ENCODE assay signal across 10 cellular contexts in genomic region chr3:149180057-149180573, GRCh38. TPM values are rescaled to one million over a fixed set of nuclear protein-coding genes. Genes with fewer than 3 reads are reported as not detected.
DNase-seq lines count a peak whose midpoint lies in the region; ATAC-seq and TF ChIP-seq lines count a peak whose summit lies in the region.
"Had no signal": no experiment of that assay in that cellular context is flagged by ENCODE, and none has a peak within 500 bp of the region (broad histone marks: within the 10 kb centered on the region; RNA-seq: fewer than 3 reads in every experiment).

No MANE protein-coding gene starts in this region.

- peak overlapping the region; percentile 49 for H3K27ac ChIP-seq in vagina

- H3K4me3 ChIP-seq in vagina = no peak overlapping the region

- peaks cover 5% of the 10 kb centered on the region for H3K36me3 Mint-ChIP-seq in activated naive CD8-positive, alpha-beta T cell treated with anti-CD3 and anti-CD28 coated beads, Interleukin-2, amount 50 U/mL, for 24 hours (ENCODE audit: low read depth)
- peaks cover 8% of the 10 kb centered on the region for H3K36me3 Mint-ChIP-seq in activated naive CD8-positive, alpha-beta T cell treated with anti-CD3 and anti-CD28 coated beads for 36 hours
- H3K36me3 Mint-ChIP-seq in MCF 10A (ENCODE audit: insufficient read depth, unreplicated experiment) = no peaks in the 10 kb centered on the region

- no peaks in the 10 kb centered on the region for H3K4me1 ChIP-seq in vagina

- no peaks in the 10 kb centered on the region for H3K9me3 Mint-ChIP-seq in activated naive CD8-positive, alpha-beta T cell treated with anti-CD3 and anti-CD28 coated beads, Interleukin-2, amount 50 U/mL, for 24 hours
- no peaks in the 10 kb centered on the region for H3K9me3 Mint-ChIP-seq in activated naive CD8-positive, alpha-beta T cell treated with anti-CD3 and anti-CD28 coated beads for 36 hours
- peaks cover 6% of the 10 kb centered on the region for H3K9me3 Mint-ChIP-seq in MCF 10A (ENCODE audit: unreplicated experiment)
- H3K9me3 Mint-ChIP-seq: CD4-positive, CD25-positive, alpha-beta regulatory T cell; IgD-negative memory B cell had no signal

- DNase-seq in activated naive CD8-positive, alpha-beta T cell treated with anti-CD3 and anti-CD28 coated beads, Interleukin-2, amount 50 U/mL, for 24 hours = no peak
- DNase-seq in activated naive CD8-positive, alpha-beta T cell treated with anti-CD3 and anti-CD28 coated beads for 36 hours = no peak
- DNase-seq in MCF 10A (ENCODE audit: unreplicated experiment) (peak; percentile 100), left kidney (ENCODE audit: low read depth, low spot score) (peak; percentile 30), vagina (ENCODE audit: extremely low spot score in 2 of 2) (peak in 1 of 2 donors; percentile 99)
- DNase-seq in stimulated activated CD4-positive, alpha-beta T cell treated with anti-CD3 and anti-CD28 coated beads, Interleukin-4, amount 100 ng/mL, for 24 hours = no peak
- no peak for DNase-seq in central memory CD4-positive, alpha-beta T cell
- DNase-seq: CD4-positive, CD25-positive, alpha-beta regulatory T cell had no signal

- H3K27me3 Mint-ChIP-seq in activated naive CD8-positive, alpha-beta T cell treated with anti-CD3 and anti-CD28 coated beads, Interleukin-2, amount 50 U/mL, for 24 hours = no peaks in the 10 kb centered on the region
- H3K27me3 Mint-ChIP-seq in activated naive CD8-positive, alpha-beta T cell treated with anti-CD3 and anti-CD28 coated beads for 36 hours = no peaks in the 10 kb centered on the region
- H3K27me3 Mint-ChIP-seq in MCF 10A (ENCODE audit: insufficient read depth, unreplicated experiment) = no peaks in the 10 kb centered on the region
- H3K27me3 Mint-ChIP-seq: CD4-positive, CD25-positive, alpha-beta regulatory T cell; IgD-negative memory B cell had no signal

- no peak for TF ChIP-seq POLR2A in vagina (IDR thresholded peaks at IDR 0.05)

- no peak overlapping the region for H3K4me3 Mint-ChIP-seq in activated naive CD8-positive, alpha-beta T cell treated with anti-CD3 and anti-CD28 coated beads, Interleukin-2, amount 50 U/mL, for 24 hours
- no peak overlapping the region for H3K4me3 Mint-ChIP-seq in activated naive CD8-positive, alpha-beta T cell treated with anti-CD3 and anti-CD28 coated beads for 36 hours
- no peak overlapping the region for H3K4me3 Mint-ChIP-seq in MCF 10A (ENCODE audit: unreplicated experiment)
- H3K4me3 Mint-ChIP-seq: CD4-positive, CD25-positive, alpha-beta regulatory T cell; IgD-negative memory B cell had no signal

- peaks cover 6% of the 10 kb centered on the region for H3K4me1 Mint-ChIP-seq in activated naive CD8-positive, alpha-beta T cell treated with anti-CD3 and anti-CD28 coated beads, Interleukin-2, amount 50 U/mL, for 24 hours
- peaks cover 2% of the 10 kb centered on the region for H3K4me1 Mint-ChIP-seq in activated naive CD8-positive, alpha-beta T cell treated with anti-CD3 and anti-CD28 coated beads for 36 hours
- H3K4me1 Mint-ChIP-seq in MCF 10A (ENCODE audit: insufficient read depth, unreplicated experiment) = peaks cover 6% of the 10 kb centered on the region

- ATAC-seq in activated naive CD8-positive, alpha-beta T cell treated with anti-CD3 and anti-CD28 coated beads, Interleukin-2, amount 50 U/mL, for 24 hours = peak; percentile 40
- no peak for ATAC-seq in HG02588 (IDR thresholded peaks at IDR 0.05; ENCODE audit: unreplicated experiment)

- no peaks in the 10 kb centered on the region for H3K9me3 ChIP-seq in vagina

- H3K27me3 ChIP-seq in vagina = no peaks in the 10 kb centered on the region

- CTCF ChIA-PET in MCF 10A (lab: Yijun Ruan, JAX) = interaction anchor here (0.7 to 2.0 kb wide), 7 partner anchors 11 to 299 kb away, joined by 3 to 14 read pairs (median 4); no protein-coding TSS in a partner anchor

- POLR2A ChIA-PET in MCF 10A (lab: Yijun Ruan, JAX) = interaction anchor here (0.6 to 4.4 kb wide), 15 partner anchors 11 to 203 kb away, joined by 3 to 41 read pairs (median 4); partner anchors contain the start of gene HPS3

- no peak for TF ChIP-seq CTCF in MCF 10A (IDR thresholded peaks at IDR 0.05; ENCODE audit: unreplicated experiment)
- TF ChIP-seq CTCF in vagina (IDR thresholded peaks at IDR 0.05) = no peak

- H3K36me3 ChIP-seq in vagina = peaks cover 0 to 6% of the 10 kb centered on the region in 2 donors

- no peak overlapping the region for H3K27ac Mint-ChIP-seq in activated naive CD8-positive, alpha-beta T cell treated with anti-CD3 and anti-CD28 coated beads, Interleukin-2, amount 50 U/mL, for 24 hours
- no peak overlapping the region for H3K27ac Mint-ChIP-seq in activated naive CD8-positive, alpha-beta T cell treated with anti-CD3 and anti-CD28 coated beads for 36 hours
- no peak overlapping the region for H3K27ac Mint-ChIP-seq in MCF 10A (ENCODE audit: low read depth, unreplicated experiment)
- H3K27ac Mint-ChIP-seq: CD4-positive, CD25-positive, alpha-beta regulatory T cell; IgD-negative memory B cell had no signal

- no TSS peak for BruUV-seq in MCF 10A (replicated peaks; lab: Mats Ljungman, UMichigan)

- intact Hi-C loops in MCF 10A (cut with micrococcal nuclease) (loop anchor here (2.0 to 5.0 kb wide), 3 partner anchors 45 to 93 kb away; no protein-coding TSS in a partner anchor), vagina (cut with DNase I) (no loop called here)

RNA-seq across cellular contexts. Expression of gene CP, which starts 41.5 kb away (rescaled TPM):
- total RNA-seq in activated naive CD8-positive, alpha-beta T cell treated with anti-CD3 and anti-CD28 coated beads for 36 hours = not detected
- total RNA-seq in MCF 10A (2022) = 0.37 TPM in 1 of 2 replicates, not detected in the other
- 26.3 TPM for total RNA-seq in vagina
- total RNA-seq: CD4-positive, CD25-positive, alpha-beta regulatory T cell had no signal

RNA-seq across cellular contexts. Expression of gene HPS3, which starts 50.7 kb away (rescaled TPM):
- total RNA-seq in activated naive CD8-positive, alpha-beta T cell treated with anti-CD3 and anti-CD28 coated beads for 36 hours = 10 to 100 TPM; 14.0 to 17.5 TPM
- total RNA-seq in MCF 10A (2022) (7.7 and 11.1 TPM in 2 replicates), vagina (25.5 TPM)

Comparison
In these comparisons a context has a peak if more than half of its experiments do, and no peak if none do; other contexts are left out.
1. DNase-seq: peak in MCF 10A (single experiment) and left kidney (single experiment); none in activated naive CD8-positive, alpha-beta T cell treated with anti-CD3 and anti-CD28 coated beads, Interleukin-2, amount 50 U/mL, for 24 hours (single experiment), activated naive CD8-positive, alpha-beta T cell treated with anti-CD3 and anti-CD28 coated beads for 36 hours (single experiment), stimulated activated CD4-positive, alpha-beta T cell treated with anti-CD3 and anti-CD28 coated beads, Interleukin-4, amount 100 ng/mL, for 24 hours (single experiment) and central memory CD4-positive, alpha-beta T cell (single experiment).
2. RNA of gene CP, which starts 41.5 kb away (total RNA-seq): 26.3 TPM in vagina (single experiment); not detected in activated naive CD8-positive, alpha-beta T cell treated with anti-CD3 and anti-CD28 coated beads for 36 hours and 0.37 TPM in MCF 10A; every median in the first group is over 10 times any median in the second.